In genomic region chr16:89314357-89314756, GRCh38 we compare ENCODE assay signal across 2 cellular contexts.
TF ChIP-seq lines count a peak whose summit lies in the region.

No MANE protein-coding gene starts in this region.

TF ChIP-seq in WTC11, 78 proteins besides CTCF, POLR2A, EP300 and RAD21 (continued from another document):
- TF ChIP-seq PREB (CRISPR knock-in tag; IDR thresholded peaks at IDR 0.05; ENCODE audit: borderline replicate concordance) (no peak), FOXJ3 (CRISPR knock-in tag; IDR thresholded peaks at IDR 0.05; ENCODE audit: borderline replicate concordance) (no peak), ZNF396 (CRISPR knock-in tag; IDR thresholded peaks at IDR 0.05; ENCODE audit: borderline replicate concordance) (no peak), ZNF423 (CRISPR knock-in tag; IDR thresholded peaks at IDR 0.05) (no peak), ZNF317 (CRISPR knock-in tag; IDR thresholded peaks at IDR 0.05; ENCODE audit: borderline replicate concordance, low read depth) (no peak), TEAD1 (CRISPR knock-in tag; IDR thresholded peaks at IDR 0.05) (no peak), TP53 (CRISPR knock-in tag; IDR thresholded peaks at IDR 0.05) (no peak), ZNF671 (CRISPR knock-in tag; IDR thresholded peaks at IDR 0.05) (no peak), CBFB (CRISPR knock-in tag; IDR thresholded peaks at IDR 0.05; ENCODE audit: low read depth) (no peak), ZNF219 (CRISPR knock-in tag; IDR thresholded peaks at IDR 0.05; ENCODE audit: borderline replicate concordance) (no peak)
- TF ChIP-seq, protein P1, sequence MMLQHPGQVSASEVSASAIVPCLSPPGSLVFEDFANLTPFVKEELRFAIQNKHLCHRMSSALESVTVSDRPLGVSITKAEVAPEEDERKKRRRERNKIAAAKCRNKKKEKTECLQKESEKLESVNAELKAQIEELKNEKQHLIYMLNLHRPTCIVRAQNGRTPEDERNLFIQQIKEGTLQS (CRISPR knock-in tag; conservative IDR thresholded peaks at IDR 0.05): no peak

TF ChIP-seq in GM12878, 131 proteins besides CTCF, POLR2A, EP300 and RAD21 (continued from another document):
- TF ChIP-seq, protein P2, sequence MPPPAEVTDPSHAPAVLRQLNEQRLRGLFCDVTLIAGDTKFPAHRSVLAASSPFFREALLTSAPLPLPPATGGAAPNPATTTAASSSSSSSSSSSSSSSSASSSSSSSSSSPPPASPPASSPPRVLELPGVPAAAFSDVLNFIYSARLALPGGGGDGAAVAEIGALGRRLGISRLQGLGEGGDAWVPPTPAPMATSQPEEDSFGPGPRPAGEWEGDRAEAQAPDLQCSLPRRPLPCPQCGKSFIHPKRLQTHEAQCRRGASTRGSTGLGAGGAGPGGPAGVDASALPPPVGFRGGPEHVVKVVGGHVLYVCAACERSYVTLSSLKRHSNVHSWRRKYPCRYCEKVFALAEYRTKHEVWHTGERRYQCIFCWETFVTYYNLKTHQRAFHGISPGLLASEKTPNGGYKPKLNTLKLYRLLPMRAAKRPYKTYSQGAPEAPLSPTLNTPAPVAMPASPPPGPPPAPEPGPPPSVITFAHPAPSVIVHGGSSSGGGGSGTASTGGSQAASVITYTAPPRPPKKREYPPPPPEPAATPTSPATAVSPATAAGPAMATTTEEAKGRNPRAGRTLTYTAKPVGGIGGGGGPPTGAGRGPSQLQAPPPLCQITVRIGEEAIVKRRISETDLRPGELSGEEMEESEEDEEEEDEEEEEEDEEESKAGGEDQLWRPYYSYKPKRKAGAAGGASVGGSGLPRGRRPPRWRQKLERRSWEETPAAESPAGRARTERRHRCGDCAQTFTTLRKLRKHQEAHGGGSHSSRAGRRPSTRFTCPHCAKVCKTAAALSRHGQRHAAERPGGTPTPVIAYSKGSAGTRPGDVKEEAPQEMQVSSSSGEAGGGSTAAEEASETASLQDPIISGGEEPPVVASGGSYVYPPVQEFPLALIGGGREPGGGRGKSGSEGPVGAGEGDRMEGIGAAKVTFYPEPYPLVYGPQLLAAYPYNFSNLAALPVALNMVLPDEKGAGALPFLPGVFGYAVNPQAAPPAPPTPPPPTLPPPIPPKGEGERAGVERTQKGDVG (CRISPR knock-in tag; IDR thresholded peaks at IDR 0.05): no peak
- TF ChIP-seq HDAC2 (IDR thresholded peaks at IDR 0.05) (no peak), SREBF2 (IDR thresholded peaks at IDR 0.05; ENCODE audit: low read length) (no peak)
